1 cellular context compared by ENCODE assay signal in the genomic region with DNA sequence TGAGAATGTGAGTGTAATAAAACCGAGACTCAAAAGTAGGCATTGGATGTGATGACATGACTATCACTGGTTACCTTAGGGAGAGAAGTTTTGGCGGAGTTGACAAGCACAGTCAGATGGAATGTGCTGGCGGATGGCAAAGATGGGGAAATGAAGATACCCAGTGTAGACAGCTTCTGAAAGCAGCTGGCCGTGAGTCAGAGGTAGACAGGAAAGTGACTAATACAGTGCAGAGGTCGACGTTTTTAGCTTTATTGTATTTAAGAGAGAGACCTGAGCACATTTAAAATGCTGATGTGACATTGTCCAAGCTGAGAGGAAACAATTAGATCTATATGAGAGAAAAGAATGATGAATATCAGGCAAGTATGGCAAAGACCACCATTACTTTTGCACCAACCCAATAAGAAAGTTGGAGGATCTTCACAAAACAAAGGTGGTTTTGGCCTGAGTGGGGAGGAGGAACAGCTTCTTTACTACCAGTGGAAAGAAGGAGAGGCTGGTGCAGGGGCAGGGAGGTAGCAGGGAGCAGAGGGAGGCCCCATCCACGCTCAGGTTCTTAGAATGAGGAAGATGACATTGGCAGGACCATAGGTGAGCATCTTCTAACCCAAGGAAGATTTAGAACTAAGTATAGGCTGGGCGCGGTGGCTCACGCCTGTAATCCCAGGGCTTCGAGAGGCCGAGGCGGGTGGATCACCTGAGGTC.
TF ChIP-seq lines count a peak whose summit lies in the region.

No MANE protein-coding gene starts in this region.

TF ChIP-seq in K562, 482 proteins besides CTCF, POLR2A, EP300 and RAD21 (continued from another document):
- TF ChIP-seq NR2C1 (IDR thresholded peaks at IDR 0.05), result no peak
- TF ChIP-seq NR2C1 (tag; IDR thresholded peaks at IDR 0.05), result no peak
- TF ChIP-seq NR4A1 (CRISPR knock-in tag; IDR thresholded peaks at IDR 0.05), result no peak
- TF ChIP-seq NR4A1 (tag; IDR thresholded peaks at IDR 0.05), result no peak
- TF ChIP-seq SIRT6 (IDR thresholded peaks at IDR 0.05; ENCODE audit: low read depth, low read length), result no peak
- no peak for TF ChIP-seq CBX8 (IDR thresholded peaks at IDR 0.05; ENCODE audit: borderline replicate concordance, extremely low read depth, low read depth, low read length, poor library complexity, severe bottlenecking)
- TF ChIP-seq ZNF316 (IDR thresholded peaks at IDR 0.05), result peak; percentile 59
- TF ChIP-seq ZNF224 (CRISPR knock-in tag; IDR thresholded peaks at IDR 0.05), result no peak
- TF ChIP-seq FOSL1 (tag; conservative IDR thresholded peaks at IDR 0.05), result peak; percentile 57
- peak; percentile 25; the same call in 1 of the 2 replicates for TF ChIP-seq C11orf30 (IDR thresholded peaks at IDR 0.05; ENCODE audit: low read depth)
- TF ChIP-seq CREB3 (tag; conservative IDR thresholded peaks at IDR 0.05; ENCODE audit: low read depth), result no peak
- no peak for TF ChIP-seq HDAC6 (IDR thresholded peaks at IDR 0.05; ENCODE audit: low read depth, low read length)
- TF ChIP-seq TOE1 (IDR thresholded peaks at IDR 0.05; ENCODE audit: borderline replicate concordance), result no peak
- TF ChIP-seq TOE1 (CRISPR knock-in tag; IDR thresholded peaks at IDR 0.05; ENCODE audit: borderline replicate concordance, low read depth), result no peak
- no peak for TF ChIP-seq SMC3 (conservative IDR thresholded peaks at IDR 0.05; ENCODE audit: insufficient read depth, low read depth, low read length)
